18 cellular contexts compared by ENCODE assay signal in the genomic region with DNA sequence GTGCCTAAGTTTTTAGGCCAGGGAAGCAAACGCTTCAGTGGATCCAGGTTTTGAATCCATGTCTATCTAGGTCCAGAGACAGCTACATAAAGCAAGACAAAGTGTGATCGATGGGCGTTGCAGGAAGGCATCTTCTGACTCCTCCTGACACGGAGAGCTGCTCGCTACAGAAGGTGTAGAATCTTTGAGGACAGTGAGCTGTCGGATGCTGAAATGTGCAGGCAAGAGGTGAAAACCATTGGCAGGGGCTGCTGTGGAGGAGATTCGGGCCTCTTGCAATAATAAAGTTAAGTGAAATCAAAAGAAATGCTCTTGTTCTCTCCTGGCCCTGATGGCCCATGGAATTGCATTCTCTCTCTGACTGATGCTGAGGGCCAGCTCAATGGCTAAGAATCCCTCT.
"Had no signal": no experiment of that assay in that cellular context is flagged by ENCODE, and none has a peak within 500 bp of the region (broad histone marks: within the 10 kb centered on the region; RNA-seq: fewer than 3 reads in every experiment).

No MANE protein-coding gene starts in this region.

- H3K27ac Mint-ChIP-seq: activated naive CD8-positive, alpha-beta T cell treated with anti-CD3 and anti-CD28 coated beads, Interleukin-2, amount 10 ng/mL, durations not matched to agents 7 days and 5 days; naive thymus-derived CD8-positive, alpha-beta T cell; stimulated activated effector memory CD8-positive, alpha-beta T cell treated with anti-CD3 and anti-CD28 coated beads, Interleukin-12 subunit alpha, Interleukin-12 subunit beta, amount 100 ng/mL, for 72 hours; T-helper 17 cell had no signal

- DNase-seq: activated CD4-positive, alpha-beta T cell treated with anti-CD3 and anti-CD28 coated beads for 4 hours; activated CD4-positive, alpha-beta T cell treated with anti-CD3 and anti-CD28 coated beads, Interleukin-2, amount 50 U/mL, for 48 hours; activated CD4-positive, CD25-positive, alpha-beta regulatory T cell; activated CD8-positive, alpha-beta memory T cell treated with anti-CD3 and anti-CD28 coated beads, Interleukin-2, amount 50 U/mL, for 48 hours; activated naive CD4-positive, alpha-beta T cell treated with Interleukin-2 at 50 U/mL for 16 hours; activated naive CD8-positive, alpha-beta T cell treated with anti-CD3 and anti-CD28 coated beads, Interleukin-2, amount 10 ng/mL, durations not matched to agents 7 days and 5 days; activated T-cell treated with anti-CD3 and anti-CD28 coated beads, Interleukin-2, amount 50 U/mL, for 4 hours; amniotic stem cell; effector CD4-positive, alpha-beta T cell; kidney; lower lobe of right lung; naive thymus-derived CD8-positive, alpha-beta T cell; small intestine; stimulated activated CD4-positive, alpha-beta T cell treated with anti-CD3 and anti-CD28 coated beads, Interleukin-2, amount 100 ng/mL, for 24 hours; stimulated activated naive CD8-positive, alpha-beta T cell treated with anti-CD3 and anti-CD28 coated beads, Interleukin-15, amount 100 ng/mL, for 72 hours; T-helper 17 cell; tibial artery had no signal

- H3K4me3 Mint-ChIP-seq: activated naive CD8-positive, alpha-beta T cell treated with anti-CD3 and anti-CD28 coated beads, Interleukin-2, amount 10 ng/mL, durations not matched to agents 7 days and 5 days; activated T-cell treated with anti-CD3 and anti-CD28 coated beads, Interleukin-2, amount 50 U/mL, for 4 hours; naive thymus-derived CD8-positive, alpha-beta T cell; stimulated activated effector memory CD8-positive, alpha-beta T cell treated with anti-CD3 and anti-CD28 coated beads, Interleukin-12 subunit alpha, Interleukin-12 subunit beta, amount 100 ng/mL, for 72 hours; stimulated activated naive CD8-positive, alpha-beta T cell treated with anti-CD3 and anti-CD28 coated beads, Interleukin-15, amount 100 ng/mL, for 72 hours; T-helper 17 cell had no signal

- H3K27ac ChIP-seq: lower lobe of right lung, tibial artery had no signal

- H3K4me3 ChIP-seq: lower lobe of right lung, tibial artery had no signal

- H3K4me1 ChIP-seq: lower lobe of right lung, tibial artery had no signal

- H3K36me3 ChIP-seq: lower lobe of right lung, tibial artery had no signal

- H3K27me3 Mint-ChIP-seq: activated naive CD8-positive, alpha-beta T cell treated with anti-CD3 and anti-CD28 coated beads, Interleukin-2, amount 10 ng/mL, durations not matched to agents 7 days and 5 days; stimulated activated naive CD8-positive, alpha-beta T cell treated with anti-CD3 and anti-CD28 coated beads, Interleukin-15, amount 100 ng/mL, for 72 hours; T-helper 17 cell had no signal

- H3K9me3 Mint-ChIP-seq: activated naive CD8-positive, alpha-beta T cell treated with anti-CD3 and anti-CD28 coated beads, Interleukin-2, amount 10 ng/mL, durations not matched to agents 7 days and 5 days; activated T-cell treated with anti-CD3 and anti-CD28 coated beads, Interleukin-2, amount 50 U/mL, for 4 hours; naive thymus-derived CD8-positive, alpha-beta T cell; stimulated activated naive CD8-positive, alpha-beta T cell treated with anti-CD3 and anti-CD28 coated beads, Interleukin-15, amount 100 ng/mL, for 72 hours had no signal

- H3K4me1 Mint-ChIP-seq: activated naive CD8-positive, alpha-beta T cell treated with anti-CD3 and anti-CD28 coated beads, Interleukin-2, amount 10 ng/mL, durations not matched to agents 7 days and 5 days; naive thymus-derived CD8-positive, alpha-beta T cell; stimulated activated effector memory CD8-positive, alpha-beta T cell treated with anti-CD3 and anti-CD28 coated beads, Interleukin-12 subunit alpha, Interleukin-12 subunit beta, amount 100 ng/mL, for 72 hours; stimulated activated naive CD8-positive, alpha-beta T cell treated with anti-CD3 and anti-CD28 coated beads, Interleukin-15, amount 100 ng/mL, for 72 hours had no signal

- H3K9me3 ChIP-seq: lower lobe of right lung, tibial artery had no signal

- H3K36me3 Mint-ChIP-seq: activated naive CD8-positive, alpha-beta T cell treated with anti-CD3 and anti-CD28 coated beads, Interleukin-2, amount 10 ng/mL, durations not matched to agents 7 days and 5 days; naive thymus-derived CD8-positive, alpha-beta T cell; stimulated activated effector memory CD8-positive, alpha-beta T cell treated with anti-CD3 and anti-CD28 coated beads, Interleukin-12 subunit alpha, Interleukin-12 subunit beta, amount 100 ng/mL, for 72 hours had no signal
